21 cellular contexts compared by ENCODE assay signal in genomic region chr5:32330126-32330971, GRCh38. TPM values are rescaled to one million over a fixed set of nuclear protein-coding genes. Genes with fewer than 3 reads are reported as not detected.
DNase-seq lines count a peak whose midpoint lies in the region; ATAC-seq and TF ChIP-seq lines count a peak whose summit lies in the region.
"Had no signal": no experiment of that assay in that cellular context is flagged by ENCODE, and none has a peak within 500 bp of the region (broad histone marks: within the 10 kb centered on the region; RNA-seq: fewer than 3 reads in every experiment).

No MANE protein-coding gene starts in this region.

- no peaks in the 10 kb centered on the region for H3K27me3 ChIP-seq in esophagus squamous epithelium
- no peaks in the 10 kb centered on the region for H3K27me3 ChIP-seq in aorta (ENCODE audit: control insufficient read depth in 1 of 2, insufficient read depth in 2 of 2, low read length in 1 of 2)
- H3K27me3 ChIP-seq: BLaER1 treated with 17β-estradiol and CSF1 and Interleukin-3, amounts not matched to agents 10 nM and 100 nM had no signal

- H3K4me1 ChIP-seq in esophagus squamous epithelium: peaks cover 0 to 37% (median 5%) of the 10 kb centered on the region in 3 donors
- no peaks in the 10 kb centered on the region for H3K4me1 ChIP-seq in aorta (ENCODE audit: control insufficient read depth in 1 of 2, insufficient read depth in 2 of 2, low read length in 2 of 2)
- H3K4me1 ChIP-seq: BLaER1 treated with 17β-estradiol and CSF1 and Interleukin-3, amounts not matched to agents 10 nM and 100 nM had no signal

- H3K9me3 Mint-ChIP-seq in stimulated activated naive CD8-positive, alpha-beta T cell treated with anti-CD3 and anti-CD28 coated beads, Interleukin-15, amount 100 ng/mL, for 72 hours: no peaks in the 10 kb centered on the region
- no peaks in the 10 kb centered on the region for H3K9me3 Mint-ChIP-seq in osteocyte (ENCODE audit: unreplicated experiment)
- H3K9me3 Mint-ChIP-seq: activated CD4-positive, alpha-beta T cell treated with anti-CD3 and anti-CD28 coated beads, Interleukin-2, amount 10 ng/mL, durations not matched to agents 24 days and 14 days; activated T-helper 2 cell treated with anti-CD3 and anti-CD28 coated beads, Interferon-gamma antibody, Interleukin-2, Interleukin-4, amounts not matched to agents 10 μg/mL and 5 μg/mL and 100 μg/mL, durations not matched to agents 14 hours and 24 hours and 36 hours; naive thymus-derived CD4-positive, alpha-beta T cell had no signal

- intact Hi-C loops in esophagus squamous epithelium (cut with DNase I) (loop anchor here (5.0 kb wide), 1 partner anchor 98 kb away; no protein-coding TSS in a partner anchor), aorta (cut with DNase I) (loop anchor here in 1 of 2 donors (2.0 kb wide), 1 partner anchor 98 kb away; no protein-coding TSS in a partner anchor)

- H3K36me3 ChIP-seq in esophagus squamous epithelium: no peaks in the 10 kb centered on the region
- H3K36me3 ChIP-seq in aorta (ENCODE audit: control insufficient read depth in 1 of 2, insufficient read depth in 2 of 2, low read length in 1 of 2): no peaks in the 10 kb centered on the region
- H3K36me3 ChIP-seq: BLaER1 treated with 17β-estradiol and CSF1 and Interleukin-3, amounts not matched to agents 10 nM and 100 nM had no signal

- no peaks in the 10 kb centered on the region for H3K27me3 Mint-ChIP-seq in stimulated activated naive CD8-positive, alpha-beta T cell treated with anti-CD3 and anti-CD28 coated beads, Interleukin-15, amount 100 ng/mL, for 72 hours
- H3K27me3 Mint-ChIP-seq in osteocyte (ENCODE audit: unreplicated experiment): no peaks in the 10 kb centered on the region
- H3K27me3 Mint-ChIP-seq: naive thymus-derived CD4-positive, alpha-beta T cell had no signal

- H3K27ac ChIP-seq in esophagus squamous epithelium (peak overlapping the region; percentile 15 to 86 (median 57)), aorta (ENCODE audit: low read depth in 1 of 2, low read length in 2 of 2) (no peak overlapping the region)
- H3K27ac ChIP-seq: BLaER1 treated with 17β-estradiol and CSF1 and Interleukin-3, amounts not matched to agents 10 nM and 100 nM had no signal

- no peak overlapping the region for H3K4me3 Mint-ChIP-seq in stimulated activated naive CD8-positive, alpha-beta T cell treated with anti-CD3 and anti-CD28 coated beads, Interleukin-15, amount 100 ng/mL, for 72 hours
- no peak overlapping the region for H3K4me3 Mint-ChIP-seq in osteocyte (ENCODE audit: unreplicated experiment)
- H3K4me3 Mint-ChIP-seq: activated CD4-positive, alpha-beta T cell treated with anti-CD3 and anti-CD28 coated beads, Interleukin-2, amount 10 ng/mL, durations not matched to agents 24 days and 14 days; brain; naive thymus-derived CD4-positive, alpha-beta T cell had no signal

- ATAC-seq in stimulated activated naive CD8-positive, alpha-beta T cell treated with anti-CD3 and anti-CD28 coated beads, Interleukin-15, amount 100 ng/mL, for 72 hours: peak; percentile 9
- ATAC-seq in stimulated activated naive CD8-positive, alpha-beta T cell treated with anti-CD3 and anti-CD28 coated beads, Interleukin-15, Interleukin-2, amounts not matched to agents 100 U/mL and 50 U/mL, for 24 hours: no peak
- peak; percentile 19 for ATAC-seq in aorta (ENCODE audit: low FRiP score)
- ATAC-seq in HG03460 (IDR thresholded peaks at IDR 0.05; ENCODE audit: unreplicated experiment): no peak

- no peak for TF ChIP-seq POLR2A in esophagus squamous epithelium (IDR thresholded peaks at IDR 0.05)

- no peaks in the 10 kb centered on the region for H3K9me3 ChIP-seq in esophagus squamous epithelium
- H3K9me3 ChIP-seq in aorta (ENCODE audit: control insufficient read depth, low read length): no peaks in the 10 kb centered on the region

- H3K27ac Mint-ChIP-seq in stimulated activated naive CD8-positive, alpha-beta T cell treated with anti-CD3 and anti-CD28 coated beads, Interleukin-15, amount 100 ng/mL, for 72 hours: no peak overlapping the region
- H3K27ac Mint-ChIP-seq in osteocyte (ENCODE audit: unreplicated experiment): no peak overlapping the region
- H3K27ac Mint-ChIP-seq: activated CD4-positive, alpha-beta T cell treated with anti-CD3 and anti-CD28 coated beads, Interleukin-2, amount 10 ng/mL, durations not matched to agents 24 days and 14 days; activated T-helper 2 cell treated with anti-CD3 and anti-CD28 coated beads, Interferon-gamma antibody, Interleukin-2, Interleukin-4, amounts not matched to agents 10 μg/mL and 5 μg/mL and 100 μg/mL, durations not matched to agents 14 hours and 24 hours and 36 hours had no signal

- H3K4me3 ChIP-seq in esophagus squamous epithelium: no peak overlapping the region
- H3K4me3 ChIP-seq in aorta (ENCODE audit: low read length in 2 of 2): no peak overlapping the region
- H3K4me3 ChIP-seq: BLaER1 treated with 17β-estradiol and CSF1 and Interleukin-3, amounts not matched to agents 10 nM and 100 nM had no signal

- TF ChIP-seq CTCF in esophagus squamous epithelium (IDR thresholded peaks at IDR 0.05) (no peak), osteocyte (IDR thresholded peaks at IDR 0.05) (no peak)

- H3K4me1 Mint-ChIP-seq in stimulated activated naive CD8-positive, alpha-beta T cell treated with anti-CD3 and anti-CD28 coated beads, Interleukin-15, amount 100 ng/mL, for 72 hours: peaks cover 5% of the 10 kb centered on the region
- H3K4me1 Mint-ChIP-seq in osteocyte (ENCODE audit: unreplicated experiment): peaks cover 2% of the 10 kb centered on the region
- H3K4me1 Mint-ChIP-seq: brain had no signal

- WGBS in esophagus squamous epithelium, 2 donors: 54 to 68% methylated on average over 7 to 10 of the region's 11 CpGs
- WGBS in aorta, 2 donors: 76 to 80% methylated on average over 11 of the region's 11 CpGs

- DNase-seq in stimulated activated naive CD8-positive, alpha-beta T cell treated with anti-CD3 and anti-CD28 coated beads, Interleukin-15, amount 100 ng/mL, for 72 hours: no peak
- DNase-seq in stimulated activated naive CD8-positive, alpha-beta T cell treated with anti-CD3 and anti-CD28 coated beads, Interleukin-15, Interleukin-2, amounts not matched to agents 100 U/mL and 50 U/mL, for 24 hours: no peak
- DNase-seq in esophagus squamous epithelium (lab: John Stamatoyannopoulos, UW): no peak
- DNase-seq in osteocyte (ENCODE audit: extremely low spot score, unreplicated experiment): peak; percentile 56
- no peak for DNase-seq in aorta
- DNase-seq in NCI-H2171 treated with DMSO at 0.1 percent for 48 hours (lab: John Stamatoyannopoulos, UW): no peak
- no peak for DNase-seq in SHP77 (lab: John Stamatoyannopoulos, UW)
- DNase-seq: ACHN; activated CD4-positive, alpha-beta T cell treated with anti-CD3 and anti-CD28 coated beads, Interleukin-2, amount 10 ng/mL, durations not matched to agents 24 days and 14 days; foreskin fibroblast; IMR-90; mesenchymal stem cell; MM.1S; NCI-H2171; SIG-M5; T-helper 1 cell had no signal

- no peaks in the 10 kb centered on the region for H3K36me3 Mint-ChIP-seq in osteocyte (ENCODE audit: unreplicated experiment)
- H3K36me3 Mint-ChIP-seq: brain; naive thymus-derived CD4-positive, alpha-beta T cell had no signal

RNA-seq across cellular contexts. Expression of gene MTMR12, which starts 17.6 kb away (rescaled TPM):
- 10 to 100 TPM; 13.8 to 27.5 (median 17.4) TPM for total RNA-seq in esophagus squamous epithelium
- total RNA-seq in osteocyte: 19.6 and 23.4 TPM in 2 replicates
- total RNA-seq in aorta: 10 to 100 TPM; 36.9 to 37.8 TPM
- polyA plus RNA-seq in aorta: 10 to 100 TPM in 1 of 2 donors, 1 to 10 TPM in 1; 8.8 to 10.9 TPM

Comparison
In these comparisons a context has a peak if more than half of its experiments do, and no peak if none do; other contexts are left out.
1. ATAC-seq: peak in stimulated activated naive CD8-positive, alpha-beta T cell treated with anti-CD3 and anti-CD28 coated beads, Interleukin-15, amount 100 ng/mL, for 72 hours (single experiment) and aorta (single experiment); none in stimulated activated naive CD8-positive, alpha-beta T cell treated with anti-CD3 and anti-CD28 coated beads, Interleukin-15, Interleukin-2, amounts not matched to agents 100 U/mL and 50 U/mL, for 24 hours (single experiment) and HG03460 (single experiment).
2. H3K27ac ChIP-seq: peak in esophagus squamous epithelium (4 of 4); none in aorta (0 of 2).